ENCODE assay signal across 9 cellular contexts in the genomic region with DNA sequence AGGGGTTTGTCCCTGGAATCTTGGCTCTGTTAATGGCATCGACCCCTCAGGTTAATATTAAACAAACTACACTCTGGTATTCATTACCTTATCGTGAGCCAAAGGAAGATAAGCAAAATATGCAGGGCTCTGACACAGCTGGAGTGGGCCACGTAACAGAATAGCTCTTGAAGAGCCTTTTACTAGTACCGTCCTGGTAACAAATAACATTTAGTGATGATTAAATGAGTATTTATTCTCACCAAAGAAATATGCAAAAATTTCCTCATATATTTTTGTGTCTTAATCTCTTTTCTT. TPM values are rescaled to one million over a fixed set of nuclear protein-coding genes. Genes with fewer than 3 reads are reported as not detected.
DNase-seq lines count a peak whose midpoint lies in the region; ATAC-seq, FAIRE-seq and TF ChIP-seq lines count a peak whose summit lies in the region.
"Had no signal": no experiment of that assay in that cellular context is flagged by ENCODE, and none has a peak within 500 bp of the region (broad histone marks: within the 10 kb centered on the region; RNA-seq: fewer than 3 reads in every experiment).

No MANE protein-coding gene starts in this region.

- H3K36me3 Mint-ChIP-seq in glutamatergic neuron (ENCODE audit: unreplicated experiment): no peaks in the 10 kb centered on the region

- TF ChIP-seq CTCF in lower lobe of right lung (IDR thresholded peaks at IDR 0.05) (no peak), transverse colon (IDR thresholded peaks at IDR 0.05) (no peak), glutamatergic neuron (IDR thresholded peaks at IDR 0.05; ENCODE audit: partially characterized antibody, unreplicated experiment) (no peak)

- intact Hi-C loops in lower lobe of right lung (cut with DNase I) (no loop called here), transverse colon (cut with DNase I; ENCODE audit: low total_unique reads) (no loop called here)

- TF ChIP-seq POLR2A in transverse colon (IDR thresholded peaks at IDR 0.05): no peak
- TF ChIP-seq POLR2A in GM12892 (IDR thresholded peaks at IDR 0.05; ENCODE audit: low read depth, low read length): no peak

- no peaks in the 10 kb centered on the region for H3K9me3 ChIP-seq in lower lobe of right lung
- H3K9me3 ChIP-seq in transverse colon: no peaks in the 10 kb centered on the region

- no peak overlapping the region for H3K4me3 Mint-ChIP-seq in glutamatergic neuron (ENCODE audit: unreplicated experiment)

- H3K4me1 ChIP-seq in lower lobe of right lung (peaks cover 23% of the 10 kb centered on the region), transverse colon (peaks cover 0 to 20% (median 8%) of the 10 kb centered on the region in 4 donors)

- ATAC-seq in HG02981 (IDR thresholded peaks at IDR 0.05; ENCODE audit: unreplicated experiment): peak; percentile 16
- peak; percentile 66 to 87 for ATAC-seq in lower lobe of right lung
- ATAC-seq in HG03280 (IDR thresholded peaks at IDR 0.05; ENCODE audit: unreplicated experiment): no peak

- H3K36me3 ChIP-seq in lower lobe of right lung (no peaks in the 10 kb centered on the region), transverse colon (no peaks in the 10 kb centered on the region)

- H3K27me3 ChIP-seq in lower lobe of right lung (ENCODE audit: low read depth): no peaks in the 10 kb centered on the region
- no peaks in the 10 kb centered on the region for H3K27me3 ChIP-seq in transverse colon

- H3K27ac ChIP-seq in lower lobe of right lung: peak overlapping the region; percentile 59
- H3K27ac ChIP-seq in transverse colon: peak overlapping the region; percentile 23 to 46 (median 34)

- no peak for FAIRE-seq in GM12892 (lab: Jason Lieb, UNC)

- no peak for TF ChIP-seq EP300 in transverse colon (IDR thresholded peaks at IDR 0.05; ENCODE audit: low read depth)

- DNase-seq in astrocyte of the hippocampus (ENCODE audit: low read depth, low spot score): peak; percentile 43
- DNase-seq in lower lobe of right lung: no peak
- DNase-seq in transverse colon: no peak
- no peak for DNase-seq in glutamatergic neuron
- no peak for DNase-seq in GM12892 (ENCODE audit: insufficient read length)
- DNase-seq: DMS79 treated with DMSO at 0.1 percent for 48 hours, left ventricle myocardium superior had no signal

- H3K4me3 ChIP-seq in lower lobe of right lung (no peak overlapping the region), transverse colon (no peak overlapping the region)

- in situ Hi-C loops in transverse colon (cut with MboI; ENCODE audit: low pct_ligation_motif_present in 1 of 4, low pct_unique_long_range_greater_than_20kb in 1 of 4, low sequenced_read_pairs in 3 of 4): no loop called here

- no peaks in the 10 kb centered on the region for H3K27me3 Mint-ChIP-seq in glutamatergic neuron (ENCODE audit: unreplicated experiment)

- H3K9me3 Mint-ChIP-seq in glutamatergic neuron (ENCODE audit: unreplicated experiment): no peaks in the 10 kb centered on the region

- no peak overlapping the region for H3K27ac Mint-ChIP-seq in glutamatergic neuron (ENCODE audit: unreplicated experiment)

- WGBS in transverse colon (ENCODE audit: low coverage in 1 of 2), 2 donors: 77 to 88% methylated on average over 3 to 4 of the region's 4 CpGs

- H3K4me1 Mint-ChIP-seq in glutamatergic neuron (ENCODE audit: low read depth, unreplicated experiment): peaks cover 3% of the 10 kb centered on the region

RNA-seq across cellular contexts. Expression of gene UTRN, which starts 20.1 kb away (rescaled TPM):
- total RNA-seq in lower lobe of right lung (275 TPM), transverse colon (100 to 1,000 TPM in 1 of 4 donors, 10 to 100 TPM in 3; 42.3 to 134 (median 94.1) TPM), glutamatergic neuron (ENCODE audit: unreplicated experiment) (24.3 TPM)
- polyA plus RNA-seq in GM12892 (2012; ENCODE audit: missing spikeins): 13.3 TPM
